ENCODE assay signal across 1 cellular context in the genomic region with DNA sequence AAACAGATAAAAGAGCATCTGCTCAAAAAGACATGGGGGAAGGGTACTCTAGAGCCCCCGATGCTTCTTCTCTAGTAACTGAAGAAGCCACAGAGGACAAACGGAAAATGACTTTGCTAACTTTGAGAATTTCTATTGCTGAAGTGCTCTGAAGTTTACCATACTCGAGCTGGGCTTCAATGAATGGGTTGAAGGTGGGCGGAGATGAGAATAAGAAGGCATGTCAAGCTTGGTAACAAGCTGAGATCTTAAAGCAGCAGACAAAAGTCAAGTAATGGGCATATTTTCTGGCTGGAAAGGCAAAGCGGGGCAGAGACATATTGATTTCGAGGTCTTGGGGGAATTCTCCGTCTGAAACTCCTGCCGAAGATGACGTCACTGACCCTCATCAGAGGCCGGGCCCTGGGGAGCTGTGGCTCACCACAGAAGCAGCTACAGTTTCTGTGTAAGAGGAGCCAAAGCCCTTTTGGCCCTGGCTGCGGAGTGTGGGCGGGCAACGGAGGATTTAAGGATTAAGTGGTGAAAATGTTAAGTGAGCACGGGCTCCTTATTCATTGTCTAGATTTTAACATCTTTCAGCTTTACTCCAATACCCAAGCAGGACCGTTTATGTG.
A peak's percentile ranks its signal among the peaks of the same experiment; 100 is the strongest.
TF ChIP-seq lines count a peak whose summit lies in the region.

No MANE protein-coding gene starts in this region.

TF ChIP-seq in HEK293, 187 proteins besides CTCF, POLR2A, EP300 and RAD21 (continued from another document):
- TF ChIP-seq REPIN1 (tag by site-specific recombination; IDR thresholded peaks at IDR 0.05; ENCODE audit: low read depth) = no peak
- no peak for TF ChIP-seq WT1 (tag by site-specific recombination; IDR thresholded peaks at IDR 0.05)
- no peak for TF ChIP-seq ZNF155 (tag by site-specific recombination; IDR thresholded peaks at IDR 0.05)
- peak; percentile 94 for TF ChIP-seq ZNF629 (tag by site-specific recombination; IDR thresholded peaks at IDR 0.05)
- peak; percentile 97 for TF ChIP-seq OSR2 (tag by site-specific recombination; IDR thresholded peaks at IDR 0.05)
- peak; percentile 71 for TF ChIP-seq ZNF843 (tag by site-specific recombination; IDR thresholded peaks at IDR 0.05)
- peak; percentile 28; the same call in 1 of the 2 replicates for TF ChIP-seq ZNF394 (tag by site-specific recombination; IDR thresholded peaks at IDR 0.05; ENCODE audit: borderline replicate concordance)
- no peak for TF ChIP-seq ZNF621 (tag by site-specific recombination; IDR thresholded peaks at IDR 0.05)
- peak; percentile 42 for TF ChIP-seq KLF10 (tag by site-specific recombination; IDR thresholded peaks at IDR 0.05)
- TF ChIP-seq GLI4 (tag by site-specific recombination; IDR thresholded peaks at IDR 0.05) = no peak
- TF ChIP-seq, protein P1, sequence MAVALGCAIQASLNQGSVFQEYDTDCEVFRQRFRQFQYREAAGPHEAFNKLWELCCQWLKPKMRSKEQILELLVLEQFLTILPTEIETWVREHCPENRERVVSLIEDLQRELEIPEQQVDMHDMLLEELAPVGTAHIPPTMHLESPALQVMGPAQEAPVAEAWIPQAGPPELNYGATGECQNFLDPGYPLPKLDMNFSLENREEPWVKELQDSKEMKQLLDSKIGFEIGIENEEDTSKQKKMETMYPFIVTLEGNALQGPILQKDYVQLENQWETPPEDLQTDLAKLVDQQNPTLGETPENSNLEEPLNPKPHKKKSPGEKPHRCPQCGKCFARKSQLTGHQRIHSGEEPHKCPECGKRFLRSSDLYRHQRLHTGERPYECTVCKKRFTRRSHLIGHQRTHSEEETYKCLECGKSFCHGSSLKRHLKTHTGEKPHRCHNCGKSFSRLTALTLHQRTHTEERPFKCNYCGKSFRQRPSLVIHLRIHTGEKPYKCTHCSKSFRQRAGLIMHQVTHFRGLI (tag by site-specific recombination; IDR thresholded peaks at IDR 0.05) = no peak
- TF ChIP-seq, protein P2, sequence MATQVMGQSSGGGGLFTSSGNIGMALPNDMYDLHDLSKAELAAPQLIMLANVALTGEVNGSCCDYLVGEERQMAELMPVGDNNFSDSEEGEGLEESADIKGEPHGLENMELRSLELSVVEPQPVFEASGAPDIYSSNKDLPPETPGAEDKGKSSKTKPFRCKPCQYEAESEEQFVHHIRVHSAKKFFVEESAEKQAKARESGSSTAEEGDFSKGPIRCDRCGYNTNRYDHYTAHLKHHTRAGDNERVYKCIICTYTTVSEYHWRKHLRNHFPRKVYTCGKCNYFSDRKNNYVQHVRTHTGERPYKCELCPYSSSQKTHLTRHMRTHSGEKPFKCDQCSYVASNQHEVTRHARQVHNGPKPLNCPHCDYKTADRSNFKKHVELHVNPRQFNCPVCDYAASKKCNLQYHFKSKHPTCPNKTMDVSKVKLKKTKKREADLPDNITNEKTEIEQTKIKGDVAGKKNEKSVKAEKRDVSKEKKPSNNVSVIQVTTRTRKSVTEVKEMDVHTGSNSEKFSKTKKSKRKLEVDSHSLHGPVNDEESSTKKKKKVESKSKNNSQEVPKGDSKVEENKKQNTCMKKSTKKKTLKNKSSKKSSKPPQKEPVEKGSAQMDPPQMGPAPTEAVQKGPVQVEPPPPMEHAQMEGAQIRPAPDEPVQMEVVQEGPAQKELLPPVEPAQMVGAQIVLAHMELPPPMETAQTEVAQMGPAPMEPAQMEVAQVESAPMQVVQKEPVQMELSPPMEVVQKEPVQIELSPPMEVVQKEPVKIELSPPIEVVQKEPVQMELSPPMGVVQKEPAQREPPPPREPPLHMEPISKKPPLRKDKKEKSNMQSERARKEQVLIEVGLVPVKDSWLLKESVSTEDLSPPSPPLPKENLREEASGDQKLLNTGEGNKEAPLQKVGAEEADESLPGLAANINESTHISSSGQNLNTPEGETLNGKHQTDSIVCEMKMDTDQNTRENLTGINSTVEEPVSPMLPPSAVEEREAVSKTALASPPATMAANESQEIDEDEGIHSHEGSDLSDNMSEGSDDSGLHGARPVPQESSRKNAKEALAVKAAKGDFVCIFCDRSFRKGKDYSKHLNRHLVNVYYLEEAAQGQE (tag by site-specific recombination; IDR thresholded peaks at IDR 0.05) = no peak
- TF ChIP-seq ZEB2 (tag by site-specific recombination; IDR thresholded peaks at IDR 0.05) = peak; percentile 68; the same call in 1 of the 2 replicates
- TF ChIP-seq ZBTB17 (tag by site-specific recombination; IDR thresholded peaks at IDR 0.05) = 0 out of 2 replicates have a peak, but pooled peaks have one; percentile 20
- TF ChIP-seq ZNF501 (tag by site-specific recombination; IDR thresholded peaks at IDR 0.05) = no peak
- TF ChIP-seq ZNF423 (tag by site-specific recombination; IDR thresholded peaks at IDR 0.05) = no peak
- TF ChIP-seq ZNF626 (tag by site-specific recombination; IDR thresholded peaks at IDR 0.05) = no peak
- TF ChIP-seq RBAK (tag by site-specific recombination; IDR thresholded peaks at IDR 0.05) = no peak
- no peak for TF ChIP-seq ZBTB20 (tag by site-specific recombination; IDR thresholded peaks at IDR 0.05)
- 0 out of 2 replicates have a peak, but pooled peaks have one; percentile 16 for TF ChIP-seq ZNF366 (tag by site-specific recombination; conservative IDR thresholded peaks at IDR 0.05)
- no peak for TF ChIP-seq ZNF701 (tag by site-specific recombination; IDR thresholded peaks at IDR 0.05)
- TF ChIP-seq ZNF596 (tag by site-specific recombination; IDR thresholded peaks at IDR 0.05) = no peak
- peak; percentile 92 for TF ChIP-seq ZBTB21 (tag by site-specific recombination; IDR thresholded peaks at IDR 0.05)
- TF ChIP-seq ATF2 (tag by site-specific recombination; IDR thresholded peaks at IDR 0.05; ENCODE audit: low read depth) = peak; percentile 98
- TF ChIP-seq ZNF639 (tag by site-specific recombination; IDR thresholded peaks at IDR 0.05) = no peak
- peak; percentile 74; the same call in 1 of the 2 replicates for TF ChIP-seq TSHZ1 (tag by site-specific recombination; IDR thresholded peaks at IDR 0.05; ENCODE audit: borderline replicate concordance)
- TF ChIP-seq ZNF404 (tag by site-specific recombination; IDR thresholded peaks at IDR 0.05) = no peak
- TF ChIP-seq ZNF473 (tag by site-specific recombination; IDR thresholded peaks at IDR 0.05) = no peak
